1 cellular context compared by ENCODE assay signal in the genomic region with DNA sequence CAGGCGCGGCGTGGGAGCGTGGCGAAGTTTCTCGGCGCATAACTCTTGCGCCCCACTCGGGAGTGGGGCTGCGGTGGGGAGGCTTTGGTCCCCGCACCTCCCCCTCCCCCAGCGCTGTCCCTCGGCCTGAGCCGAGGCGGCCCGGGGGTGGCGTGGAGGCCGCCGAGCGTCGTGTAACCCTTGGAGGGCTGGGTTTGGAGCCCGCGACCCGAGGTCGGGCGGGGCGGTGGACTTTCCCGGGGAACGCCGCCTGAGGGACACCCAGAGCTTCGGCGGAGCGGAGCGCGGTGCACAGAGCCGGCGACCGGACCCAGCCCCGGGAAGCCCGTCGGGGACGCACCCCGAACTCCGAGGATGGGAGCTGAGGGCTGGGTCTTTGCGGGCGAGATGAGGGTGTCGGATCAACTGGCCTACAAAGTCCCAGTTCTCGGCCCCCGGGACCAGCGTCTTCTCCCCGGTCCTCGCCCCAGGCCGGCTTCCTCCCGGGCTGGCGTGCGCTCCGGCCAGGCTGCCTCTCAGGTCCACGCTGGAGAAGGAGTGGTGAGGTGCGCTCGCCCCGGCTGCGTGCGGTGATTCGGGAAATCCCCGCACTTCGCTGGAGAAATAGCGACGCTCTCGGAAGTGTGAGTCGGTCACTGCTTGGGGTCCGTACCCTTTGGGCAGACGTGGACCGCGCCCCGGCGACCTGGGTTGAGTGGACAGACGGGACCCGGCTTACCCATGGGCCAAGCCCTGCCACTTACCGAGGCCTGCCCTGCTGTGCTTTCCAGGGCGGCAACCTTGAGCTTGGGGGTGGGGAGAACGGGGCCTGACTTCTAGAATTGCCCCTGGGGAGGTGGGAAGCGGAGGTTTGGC.
TF ChIP-seq lines count a peak whose summit lies in the region.

No MANE protein-coding gene starts in this region.

TF ChIP-seq in IMR-90, 13 proteins besides CTCF, POLR2A, EP300 and RAD21 (continued from another document):
- TF ChIP-seq, protein P1, sequence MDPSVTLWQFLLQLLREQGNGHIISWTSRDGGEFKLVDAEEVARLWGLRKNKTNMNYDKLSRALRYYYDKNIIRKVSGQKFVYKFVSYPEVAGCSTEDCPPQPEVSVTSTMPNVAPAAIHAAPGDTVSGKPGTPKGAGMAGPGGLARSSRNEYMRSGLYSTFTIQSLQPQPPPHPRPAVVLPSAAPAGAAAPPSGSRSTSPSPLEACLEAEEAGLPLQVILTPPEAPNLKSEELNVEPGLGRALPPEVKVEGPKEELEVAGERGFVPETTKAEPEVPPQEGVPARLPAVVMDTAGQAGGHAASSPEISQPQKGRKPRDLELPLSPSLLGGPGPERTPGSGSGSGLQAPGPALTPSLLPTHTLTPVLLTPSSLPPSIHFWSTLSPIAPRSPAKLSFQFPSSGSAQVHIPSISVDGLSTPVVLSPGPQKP (IDR thresholded peaks at IDR 0.05; ENCODE audit: borderline replicate concordance, low read depth, low read length), result no peak
- TF ChIP-seq RFX5 (IDR thresholded peaks at IDR 0.05; ENCODE audit: low read depth, low read length) (no peak), BHLHE40 (IDR thresholded peaks at IDR 0.05; ENCODE audit: low read depth, low read length) (no peak), SMC3 (IDR thresholded peaks at IDR 0.05; ENCODE audit: low read depth, low read length) (no peak)
